Comparison of ENCODE assay signal across 28 cellular contexts in genomic region chr4:73244941-73245601, GRCh38. TPM values are rescaled to one million over a fixed set of nuclear protein-coding genes. Genes with fewer than 3 reads are reported as not detected.
DNase-seq lines count a peak whose midpoint lies in the region; ATAC-seq, FAIRE-seq and TF ChIP-seq lines count a peak whose summit lies in the region.
"Had no signal": no experiment of that assay in that cellular context is flagged by ENCODE, and none has a peak within 500 bp of the region (broad histone marks: within the 10 kb centered on the region; RNA-seq: fewer than 3 reads in every experiment).

No MANE protein-coding gene starts in this region.

- POLR2A ChIA-PET in naive thymus-derived CD4-positive, alpha-beta T cell (lab: Charles Lee) = no interaction called here

- peaks cover 68% of the 10 kb centered on the region for H3K36me3 Mint-ChIP-seq in activated T-cell treated with anti-CD3 and anti-CD28 coated beads, Interleukin-2, amount 50 U/mL, for 24 hours (ENCODE audit: low read depth)
- H3K36me3 Mint-ChIP-seq in endothelial cell (ENCODE audit: low read depth, unreplicated experiment) (peaks cover 4% of the 10 kb centered on the region), chondrocyte (ENCODE audit: low read depth) (no peaks in the 10 kb centered on the region)
- peaks cover 0 to 38% (median 17%) of the 10 kb centered on the region in 5 donors for H3K36me3 Mint-ChIP-seq in naive thymus-derived CD4-positive, alpha-beta T cell

- H3K4me3 Mint-ChIP-seq in activated T-cell treated with anti-CD3 and anti-CD28 coated beads, Interleukin-2, amount 50 U/mL, for 24 hours = no peak overlapping the region
- H3K4me3 Mint-ChIP-seq in endothelial cell (ENCODE audit: unreplicated experiment) = no peak overlapping the region
- peak overlapping the region in 8 of 10 donors; percentile 2 to 62 (median 21) for H3K4me3 Mint-ChIP-seq in naive thymus-derived CD4-positive, alpha-beta T cell
- H3K4me3 Mint-ChIP-seq in chondrocyte (ENCODE audit: unreplicated experiment) = no peak overlapping the region
- H3K4me3 Mint-ChIP-seq: B cell, naive B cell had no signal

- H3K9me3 ChIP-seq in naive thymus-derived CD4-positive, alpha-beta T cell (ENCODE audit: control insufficient read depth in 2 of 3, low read length in 3 of 3) = no peaks in the 10 kb centered on the region
- H3K9me3 ChIP-seq: HAP-1, ovary, thoracic aorta had no signal

- no peak for TF ChIP-seq CTCF in endothelial cell (IDR thresholded peaks at IDR 0.05; ENCODE audit: unreplicated experiment)
- TF ChIP-seq CTCF in chondrocyte (IDR thresholded peaks at IDR 0.05) = no peak

- no peak overlapping the region for H3K27ac ChIP-seq in naive thymus-derived CD4-positive, alpha-beta T cell (ENCODE audit: low read depth, low read length)
- H3K27ac ChIP-seq: cardiac muscle cell, ovary, SK-N-MC, thoracic aorta had no signal

- DNase-seq in activated T-cell treated with anti-CD3 and anti-CD28 coated beads, Interleukin-2, amount 50 U/mL, for 24 hours = no peak
- DNase-seq in activated T-cell treated with anti-CD3 and anti-CD28 coated beads, Interleukin-2, amount 50 U/mL, for 48 hours = no peak
- no peak for DNase-seq in GM12891 (ENCODE audit: insufficient read length, low spot score)
- DNase-seq in endothelial cell (ENCODE audit: low spot score) = no peak
- no peak for DNase-seq in naive thymus-derived CD4-positive, alpha-beta T cell
- no peak for DNase-seq in chondrocyte (ENCODE audit: low spot score)
- no peak for DNase-seq in activated CD4-positive, CD25-positive, alpha-beta regulatory T cell (lab: John Stamatoyannopoulos, UW)
- no peak for DNase-seq in kidney tubule cell (ENCODE audit: low spot score)
- DNase-seq: activated CD4-positive, alpha-beta T cell treated with anti-CD3 and anti-CD28 coated beads, Interleukin-2, amount 50 U/mL, for 1 hour; aorta; cortex of kidney; DND-41; kidney; naive B cell; NCI-H1048; NCI-H1694 treated with DMSO at 0.1 percent for 48 hours; NCI-H69; ovary; right cardiac atrium; RPMI8226; stimulated activated CD4-positive, alpha-beta T cell treated with anti-CD3 and anti-CD28 coated beads, Interleukin-12 subunit alpha, Interleukin-12 subunit beta, amount 100 ng/mL, for 4 hours; stimulated activated CD4-positive, alpha-beta T cell treated with anti-CD3 and anti-CD28 coated beads, Interleukin-4, amount 100 ng/mL, for 24 hours; stimulated activated naive CD4-positive, alpha-beta T cell had no signal

- no peaks in the 10 kb centered on the region for H3K27me3 Mint-ChIP-seq in activated T-cell treated with anti-CD3 and anti-CD28 coated beads, Interleukin-2, amount 50 U/mL, for 24 hours
- H3K27me3 Mint-ChIP-seq in endothelial cell (ENCODE audit: unreplicated experiment) = no peaks in the 10 kb centered on the region
- H3K27me3 Mint-ChIP-seq in naive thymus-derived CD4-positive, alpha-beta T cell = no peaks in the 10 kb centered on the region
- H3K27me3 Mint-ChIP-seq in chondrocyte (ENCODE audit: low read depth) = no peaks in the 10 kb centered on the region
- H3K27me3 Mint-ChIP-seq: B cell, naive B cell had no signal

- no peak for ATAC-seq in naive thymus-derived CD4-positive, alpha-beta T cell
- ATAC-seq: right cardiac atrium had no signal

- intact Hi-C loops in naive thymus-derived CD4-positive, alpha-beta T cell (cut with micrococcal nuclease) = loop anchor here in 1 of 2 donors (2.0 kb wide), 1 partner anchor 14 kb away; no protein-coding TSS in a partner anchor

- CTCF ChIA-PET in naive thymus-derived CD4-positive, alpha-beta T cell (lab: Charles Lee) = no interaction called here

- H3K4me1 Mint-ChIP-seq in activated T-cell treated with anti-CD3 and anti-CD28 coated beads, Interleukin-2, amount 50 U/mL, for 24 hours (ENCODE audit: low read depth) = peaks cover 68% of the 10 kb centered on the region
- peaks cover 32% of the 10 kb centered on the region for H3K4me1 Mint-ChIP-seq in endothelial cell (ENCODE audit: unreplicated experiment)
- peaks cover 32 to 90% (median 80%) of the 10 kb centered on the region in 7 donors for H3K4me1 Mint-ChIP-seq in naive thymus-derived CD4-positive, alpha-beta T cell
- H3K4me1 Mint-ChIP-seq in chondrocyte (ENCODE audit: low read depth) = peaks cover 41% of the 10 kb centered on the region

- peak; percentile 68 for FAIRE-seq in GM12891 (lab: Jason Lieb, UNC)
- FAIRE-seq: kidney had no signal

- H3K4me1 ChIP-seq in naive thymus-derived CD4-positive, alpha-beta T cell (ENCODE audit: control insufficient read depth in 2 of 2, insufficient read depth in 2 of 2, low read length in 2 of 2) = peaks cover 11% of the 10 kb centered on the region in 2 donors

- no peaks in the 10 kb centered on the region for H3K9me3 Mint-ChIP-seq in activated T-cell treated with anti-CD3 and anti-CD28 coated beads, Interleukin-2, amount 50 U/mL, for 24 hours
- H3K9me3 Mint-ChIP-seq in endothelial cell (ENCODE audit: unreplicated experiment) (no peaks in the 10 kb centered on the region), chondrocyte (ENCODE audit: low read depth) (no peaks in the 10 kb centered on the region)
- H3K9me3 Mint-ChIP-seq in naive thymus-derived CD4-positive, alpha-beta T cell = no peaks in the 10 kb centered on the region

- no peak overlapping the region for H3K4me3 ChIP-seq in naive thymus-derived CD4-positive, alpha-beta T cell (ENCODE audit: low read length)
- H3K4me3 ChIP-seq: cardiac muscle cell, HAP-1, ovary, SK-N-MC, thoracic aorta had no signal

- no peaks in the 10 kb centered on the region for H3K27me3 ChIP-seq in naive thymus-derived CD4-positive, alpha-beta T cell (ENCODE audit: control insufficient read depth in 2 of 2, insufficient read depth in 2 of 2, low read length in 2 of 2)
- H3K27me3 ChIP-seq: cardiac muscle cell, ovary had no signal

- no peaks in the 10 kb centered on the region for H3K36me3 ChIP-seq in naive thymus-derived CD4-positive, alpha-beta T cell (ENCODE audit: control insufficient read depth in 2 of 3, insufficient read depth in 3 of 3, low read length in 3 of 3)
- H3K36me3 ChIP-seq: cardiac muscle cell, ovary, thoracic aorta had no signal

- peak overlapping the region; percentile 81 for H3K27ac Mint-ChIP-seq in activated T-cell treated with anti-CD3 and anti-CD28 coated beads, Interleukin-2, amount 50 U/mL, for 24 hours
- peak overlapping the region; percentile 54 for H3K27ac Mint-ChIP-seq in endothelial cell (ENCODE audit: unreplicated experiment)
- H3K27ac Mint-ChIP-seq in naive thymus-derived CD4-positive, alpha-beta T cell = peak overlapping the region in 6 of 9 donors; percentile 15 to 77 (median 32)
- no peak overlapping the region for H3K27ac Mint-ChIP-seq in chondrocyte (ENCODE audit: unreplicated experiment)

- TF ChIP-seq POLR2A in GM12891 (IDR thresholded peaks at IDR 0.05; ENCODE audit: low read depth, low read length) = no peak

TF ChIP-seq in GM12891, 5 proteins besides CTCF, POLR2A, EP300 and RAD21:
- TF ChIP-seq TAF1 (IDR thresholded peaks at IDR 0.05; ENCODE audit: low read depth, low read length) = no peak
- TF ChIP-seq PAX5 (IDR thresholded peaks at IDR 0.05; ENCODE audit: insufficient read depth, low read length, severe bottlenecking) = no peak
- TF ChIP-seq POLR2AphosphoS5 (IDR thresholded peaks at IDR 0.05; ENCODE audit: low read depth, low read length) = no peak
- no peak for TF ChIP-seq SPI1 (IDR thresholded peaks at IDR 0.05; ENCODE audit: low read depth, low read length)
- no peak for TF ChIP-seq POU2F2 (IDR thresholded peaks at IDR 0.05; ENCODE audit: low read depth, low read length)

RNA-seq across cellular contexts. Expression of gene ANKRD17, which starts 13.5 kb away (rescaled TPM):
- 18.2 TPM for polyA plus RNA-seq in GM12891 (2012; ENCODE audit: low read depth, missing spikeins)
- total RNA-seq in endothelial cell (ENCODE audit: unreplicated experiment) = 61.8 TPM
- 10 to 100 TPM; 54.4 to 67.5 (median 59.6) TPM for total RNA-seq in naive thymus-derived CD4-positive, alpha-beta T cell
- 10 to 100 TPM; 13.1 to 18.4 TPM for polyA plus RNA-seq in naive thymus-derived CD4-positive, alpha-beta T cell
- 55.1 to 72.5 TPM (median 56.4 TPM) in 3 replicates for total RNA-seq in chondrocyte

Comparison
In these comparisons a context has a peak if more than half of its experiments do, and no peak if none do; other contexts are left out.
1. H3K4me3 Mint-ChIP-seq: peak in naive thymus-derived CD4-positive, alpha-beta T cell (8 of 10); none in activated T-cell treated with anti-CD3 and anti-CD28 coated beads, Interleukin-2, amount 50 U/mL, for 24 hours (single experiment), endothelial cell (single experiment) and chondrocyte (single experiment).